In genomic region chr17:40409540-40409939, GRCh38 we compare ENCODE assay signal across 6 cellular contexts. TPM values are rescaled to one million over a fixed set of nuclear protein-coding genes. Genes with fewer than 3 reads are reported as not detected.
"Had no signal": no experiment of that assay in that cellular context is flagged by ENCODE, and none has a peak within 500 bp of the region (broad histone marks: within the 10 kb centered on the region; RNA-seq: fewer than 3 reads in every experiment).

No MANE protein-coding gene starts in this region.

RNA-seq across cellular contexts. Expression of gene GJD3, which starts 45.0 kb away (rescaled TPM):
- total RNA-seq: HT1080, IMR-90, NCI-H460, PC-9, RPMI7951, SJSA1 had no signal
